Comparison of ENCODE assay signal across 10 cellular contexts in the genomic region with DNA sequence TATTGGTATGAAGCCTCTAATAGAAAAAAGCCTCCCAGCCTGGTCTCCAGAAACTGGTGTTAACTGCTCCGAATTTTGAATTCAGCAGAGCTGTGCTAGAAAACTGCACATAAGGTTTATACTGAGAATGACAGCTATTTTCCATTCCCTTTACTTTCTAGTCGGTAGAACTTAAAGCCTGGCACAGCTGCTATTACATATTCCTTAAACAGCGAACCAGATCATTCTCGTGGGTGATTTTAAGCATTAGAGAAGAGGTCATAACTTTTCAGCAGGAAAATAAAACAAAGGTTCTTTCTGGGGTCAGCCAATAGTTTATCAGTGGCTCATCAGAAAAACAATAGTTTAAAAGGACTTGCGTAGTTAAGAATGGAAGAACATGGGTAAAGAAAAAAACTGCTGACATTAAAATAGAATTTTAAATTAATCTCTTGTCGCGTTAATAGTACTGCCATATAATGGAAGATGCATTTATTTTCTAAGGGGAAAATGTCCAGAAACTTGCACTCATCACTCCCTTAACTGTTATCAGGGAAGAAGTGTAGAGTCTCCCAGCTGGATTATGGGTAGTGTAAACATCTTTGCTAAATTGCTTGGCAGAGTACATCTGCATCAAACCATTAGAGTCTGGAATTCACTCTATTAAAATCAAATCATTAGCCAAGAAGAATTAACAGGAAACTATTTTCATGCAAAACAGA. TPM values are rescaled to one million over a fixed set of nuclear protein-coding genes. Genes with fewer than 3 reads are reported as not detected.
DNase-seq lines count a peak whose midpoint lies in the region; ATAC-seq and TF ChIP-seq lines count a peak whose summit lies in the region.
"Had no signal": no experiment of that assay in that cellular context is flagged by ENCODE, and none has a peak within 500 bp of the region (broad histone marks: within the 10 kb centered on the region; RNA-seq: fewer than 3 reads in every experiment).

No MANE protein-coding gene starts in this region.

- no peak overlapping the region for H3K4me3 ChIP-seq in SK-N-SH (ENCODE audit: low read depth in 2 of 2, low read length in 1 of 2)
- H3K4me3 ChIP-seq in cardiac fibroblast (replicated peaks in 1 of 2; ENCODE audit: low read depth in 2 of 2, low read length in 2 of 2): no peak overlapping the region
- H3K4me3 ChIP-seq in thyroid gland (replicated peaks in 1 of 3): no peak overlapping the region

- H3K4me1 ChIP-seq in SK-N-SH (ENCODE audit: control insufficient read depth in 1 of 2, insufficient read depth in 2 of 2, low read depth in 1 of 2, low read length in 1 of 2) (peaks cover 54 to 64% of the 10 kb centered on the region in 2 experiments), thyroid gland (peaks cover 78 to 91% of the 10 kb centered on the region in 2 donors)

- H4K20me1 ChIP-seq in SK-N-SH (ENCODE audit: insufficient read depth): peaks cover 99% of the 10 kb centered on the region

- no peak overlapping the region for H2AFZ ChIP-seq in SK-N-SH (ENCODE audit: low read depth)

- CTCF ChIA-PET in SK-N-SH (lab: Yijun Ruan, JAX): interaction anchor here (0.9 to 1.8 kb wide), 2 partner anchors 111 to 256 kb away, joined by 3 to 4 read pairs; no protein-coding TSS in a partner anchor

- intact Hi-C loops in thyroid gland (cut with DNase I): no loop called here

- ATAC-seq in SK-N-SH treated with all-trans-retinoic acid at 6 μM for 48 hours (no peak), GM18858 (IDR thresholded peaks at IDR 0.05; ENCODE audit: unreplicated experiment) (no peak)
- ATAC-seq: esophagus mucosa had no signal

- 91% methylated on average over 7 of the region's 7 CpGs for WGBS in SK-N-SH (ENCODE audit: low lambda C conversion rate)
- 54 to 71% methylated on average over 7 of the region's 7 CpGs for WGBS in thyroid gland, 2 donors

- TF ChIP-seq POLR2A in thyroid gland (IDR thresholded peaks at IDR 0.05): no peak

- H3K9me3 ChIP-seq in SK-N-SH (no peaks in the 10 kb centered on the region), thyroid gland (no peaks in the 10 kb centered on the region)

- no peak for TF ChIP-seq RAD21 in SK-N-SH (IDR thresholded peaks at IDR 0.05; ENCODE audit: low read length)

- no peak for DNase-seq in SK-N-SH
- DNase-seq in cardiac fibroblast (ENCODE audit: low read depth in 2 of 2): peak; percentile 29 to 49
- DNase-seq in medulla oblongata (ENCODE audit: extremely low spot score): peak; percentile 33
- DNase-seq in thyroid gland: no peak
- DNase-seq in HCEC 1CT: no peak
- no peak for DNase-seq in NCI-H446 (lab: John Stamatoyannopoulos, UW)
- DNase-seq: activated CD4-positive, alpha-beta memory T cell treated with anti-CD3 and anti-CD28 coated beads, Interleukin-2, amount 10 ng/mL, durations not matched to agents 7 days and 5 days had no signal

- peaks cover under 1% of the 10 kb centered on the region for H3F3A ChIP-seq in SK-N-SH (replicated peaks; ENCODE audit: insufficient read depth)

- H3K4me2 ChIP-seq in SK-N-SH: peak overlapping the region; percentile 84; the same call in 1 of the 2 replicates

- POLR2A ChIA-PET in SK-N-SH (lab: Yijun Ruan, JAX): no interaction called here

- no peak overlapping the region; a peak in 1 of 4 replicates for H3K27ac ChIP-seq in SK-N-SH (ENCODE audit: low read depth in 2 of 2, low read length in 1 of 2)
- peak overlapping the region in 2 of 3 donors; percentile 60 to 62 for H3K27ac ChIP-seq in thyroid gland

- no peak overlapping the region for H3K9ac ChIP-seq in SK-N-SH

- H3K79me2 ChIP-seq in SK-N-SH (ENCODE audit: insufficient read depth): peaks cover 100% of the 10 kb centered on the region

- no peak for TF ChIP-seq CTCF in SK-N-SH (IDR thresholded peaks at IDR 0.05)
- TF ChIP-seq CTCF in cardiac fibroblast (IDR thresholded peaks at IDR 0.05; ENCODE audit: low read depth, low read length): no peak
- no peak for TF ChIP-seq CTCF in thyroid gland (IDR thresholded peaks at IDR 0.05)

- H3K27me3 ChIP-seq in SK-N-SH (ENCODE audit: insufficient read depth) (no peaks in the 10 kb centered on the region), thyroid gland (no peaks in the 10 kb centered on the region)

- no peaks in the 10 kb centered on the region for H3K9me2 ChIP-seq in SK-N-SH

- no peak for TF ChIP-seq EP300 in SK-N-SH (IDR thresholded peaks at IDR 0.05; ENCODE audit: borderline replicate concordance in 1 of 2, low read depth in 1 of 2, low read length in 1 of 2)

- peaks cover 0 to 12% of the 10 kb centered on the region in 2 experiments for H3K36me3 ChIP-seq in SK-N-SH (replicated peaks in 1 of 2; ENCODE audit: control insufficient read depth in 1 of 2, insufficient read depth in 2 of 2, low read length in 1 of 2)
- H3K36me3 ChIP-seq in thyroid gland: no peaks in the 10 kb centered on the region

TF ChIP-seq in SK-N-SH, 30 proteins besides CTCF, POLR2A, EP300 and RAD21 (continues in another document):
- TF ChIP-seq, protein P1, sequence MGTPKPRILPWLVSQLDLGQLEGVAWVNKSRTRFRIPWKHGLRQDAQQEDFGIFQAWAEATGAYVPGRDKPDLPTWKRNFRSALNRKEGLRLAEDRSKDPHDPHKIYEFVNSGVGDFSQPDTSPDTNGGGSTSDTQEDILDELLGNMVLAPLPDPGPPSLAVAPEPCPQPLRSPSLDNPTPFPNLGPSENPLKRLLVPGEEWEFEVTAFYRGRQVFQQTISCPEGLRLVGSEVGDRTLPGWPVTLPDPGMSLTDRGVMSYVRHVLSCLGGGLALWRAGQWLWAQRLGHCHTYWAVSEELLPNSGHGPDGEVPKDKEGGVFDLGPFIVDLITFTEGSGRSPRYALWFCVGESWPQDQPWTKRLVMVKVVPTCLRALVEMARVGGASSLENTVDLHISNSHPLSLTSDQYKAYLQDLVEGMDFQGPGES (IDR thresholded peaks at IDR 0.05; ENCODE audit: low read depth, low read length): no peak
- TF ChIP-seq FOXJ3 (CRISPR knock-in tag; IDR thresholded peaks at IDR 0.05): no peak
- TF ChIP-seq, protein P2, sequence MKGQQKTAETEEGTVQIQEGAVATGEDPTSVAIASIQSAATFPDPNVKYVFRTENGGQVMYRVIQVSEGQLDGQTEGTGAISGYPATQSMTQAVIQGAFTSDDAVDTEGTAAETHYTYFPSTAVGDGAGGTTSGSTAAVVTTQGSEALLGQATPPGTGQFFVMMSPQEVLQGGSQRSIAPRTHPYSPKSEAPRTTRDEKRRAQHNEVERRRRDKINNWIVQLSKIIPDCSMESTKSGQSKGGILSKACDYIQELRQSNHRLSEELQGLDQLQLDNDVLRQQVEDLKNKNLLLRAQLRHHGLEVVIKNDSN (IDR thresholded peaks at IDR 0.05; ENCODE audit: borderline replicate concordance, low read depth): no peak
- no peak for TF ChIP-seq FOSL2 (IDR thresholded peaks at IDR 0.05; ENCODE audit: borderline replicate concordance, low read depth)
- no peak for TF ChIP-seq TAF1 (IDR thresholded peaks at IDR 0.05; ENCODE audit: borderline replicate concordance, low read depth, low read length)

TF ChIP-seq in SK-N-SH treated with all-trans-retinoic acid at 6 μM for 48 hours, 23 proteins besides CTCF, POLR2A, EP300 and RAD21 (continues in another document):
- TF ChIP-seq ARNTL (CRISPR knock-in tag; IDR thresholded peaks at IDR 0.05; ENCODE audit: borderline replicate concordance, low read depth) (no peak), OSR1 (CRISPR knock-in tag; IDR thresholded peaks at IDR 0.05) (no peak)
- TF ChIP-seq, protein P3, sequence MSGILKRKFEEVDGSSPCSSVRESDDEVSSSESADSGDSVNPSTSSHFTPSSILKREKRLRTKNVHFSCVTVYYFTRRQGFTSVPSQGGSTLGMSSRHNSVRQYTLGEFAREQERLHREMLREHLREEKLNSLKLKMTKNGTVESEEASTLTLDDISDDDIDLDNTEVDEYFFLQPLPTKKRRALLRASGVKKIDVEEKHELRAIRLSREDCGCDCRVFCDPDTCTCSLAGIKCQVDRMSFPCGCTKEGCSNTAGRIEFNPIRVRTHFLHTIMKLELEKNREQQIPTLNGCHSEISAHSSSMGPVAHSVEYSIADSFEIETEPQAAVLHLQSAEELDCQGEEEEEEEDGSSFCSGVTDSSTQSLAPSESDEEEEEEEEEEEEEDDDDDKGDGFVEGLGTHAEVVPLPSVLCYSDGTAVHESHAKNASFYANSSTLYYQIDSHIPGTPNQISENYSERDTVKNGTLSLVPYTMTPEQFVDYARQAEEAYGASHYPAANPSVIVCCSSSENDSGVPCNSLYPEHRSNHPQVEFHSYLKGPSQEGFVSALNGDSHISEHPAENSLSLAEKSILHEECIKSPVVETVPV (CRISPR knock-in tag; IDR thresholded peaks at IDR 0.05): no peak
- TF ChIP-seq, protein P4, sequence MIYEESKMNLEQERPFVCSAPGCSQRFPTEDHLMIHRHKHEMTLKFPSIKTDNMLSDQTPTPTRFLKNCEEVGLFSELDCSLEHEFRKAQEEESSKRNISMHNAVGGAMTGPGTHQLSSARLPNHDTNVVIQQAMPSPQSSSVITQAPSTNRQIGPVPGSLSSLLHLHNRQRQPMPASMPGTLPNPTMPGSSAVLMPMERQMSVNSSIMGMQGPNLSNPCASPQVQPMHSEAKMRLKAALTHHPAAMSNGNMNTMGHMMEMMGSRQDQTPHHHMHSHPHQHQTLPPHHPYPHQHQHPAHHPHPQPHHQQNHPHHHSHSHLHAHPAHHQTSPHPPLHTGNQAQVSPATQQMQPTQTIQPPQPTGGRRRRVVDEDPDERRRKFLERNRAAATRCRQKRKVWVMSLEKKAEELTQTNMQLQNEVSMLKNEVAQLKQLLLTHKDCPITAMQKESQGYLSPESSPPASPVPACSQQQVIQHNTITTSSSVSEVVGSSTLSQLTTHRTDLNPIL (CRISPR knock-in tag; IDR thresholded peaks at IDR 0.05; ENCODE audit: low read depth): no peak

RNA-seq across cellular contexts. Expression of a gene that starts 7.9 kb away (rescaled TPM):
- 48.9 and 52.1 TPM in 2 replicates for polyA plus RNA-seq in SK-N-SH (2012; rRNA removed)
- 40.5 and 45.5 TPM in 2 replicates for polyA plus RNA-seq in SK-N-SH (2012; cell fraction: cytosol; rRNA removed)
- 60.2 and 71.7 TPM in 2 replicates for polyA plus RNA-seq in SK-N-SH (2012; cell fraction: nucleus; rRNA removed)
- 100 to 1,000 TPM in 3 of 4 donors, 10 to 100 TPM in 1; 96.0 to 142 (median 131) TPM for total RNA-seq in thyroid gland

Comparison
In these comparisons a context has a peak if more than half of its experiments do, and no peak if none do; other contexts are left out.
1. DNase-seq: peak in cardiac fibroblast (2 of 2) and medulla oblongata (single experiment); none in SK-N-SH (single experiment), thyroid gland (0 of 2), HCEC 1CT (single experiment) and NCI-H446 (0 of 2).
2. H3K27ac ChIP-seq: peak in thyroid gland (2 of 3); none in SK-N-SH (0 of 2).